ENCODE assay signal across 10 cellular contexts in genomic region chr19:46813570-46814358, GRCh38. TPM values are rescaled to one million over a fixed set of nuclear protein-coding genes. Genes with fewer than 3 reads are reported as not detected.
DNase-seq lines count a peak whose midpoint lies in the region; ATAC-seq and TF ChIP-seq lines count a peak whose summit lies in the region.
"Had no signal": no experiment of that assay in that cellular context is flagged by ENCODE, and none has a peak within 500 bp of the region (broad histone marks: within the 10 kb centered on the region; RNA-seq: fewer than 3 reads in every experiment).

No MANE protein-coding gene starts in this region.

- H3K9me3 ChIP-seq in left ventricle myocardium inferior (replicated peaks) (no peaks in the 10 kb centered on the region), A673 (ENCODE audit: low read depth, low read length, poor library complexity, severe bottlenecking) (no peaks in the 10 kb centered on the region)

- H3K36me3 ChIP-seq in left ventricle myocardium inferior (no peaks in the 10 kb centered on the region), A673 (ENCODE audit: insufficient read depth, low read length, poor library complexity, severe bottlenecking) (no peaks in the 10 kb centered on the region)

- TF ChIP-seq CTCF in VCaP (conservative IDR thresholded peaks at IDR 0.05) (no peak), left ventricle myocardium inferior (IDR thresholded peaks at IDR 0.05; ENCODE audit: borderline replicate concordance) (no peak), A673 (conservative IDR thresholded peaks at IDR 0.05; ENCODE audit: low read depth, low read length) (no peak)

- BruUV-seq in A673 (replicated peaks; lab: Mats Ljungman, UMichigan): no TSS peak

- H3K27ac ChIP-seq in VCaP (peak overlapping the region; percentile 73), left ventricle myocardium inferior (replicated peaks) (peak overlapping the region; percentile 34), A673 (ENCODE audit: low read depth, low read length, poor library complexity, severe bottlenecking) (no peak overlapping the region)

- H3K4me1 ChIP-seq in left ventricle myocardium inferior: peaks cover 12% of the 10 kb centered on the region
- H3K4me1 ChIP-seq in A673 (ENCODE audit: insufficient read depth, low read length, poor library complexity, severe bottlenecking): no peaks in the 10 kb centered on the region

- POLR2A ChIA-PET in A673 (lab: Charles Lee; ENCODE audit: low non-redundant PET): no interaction called here

- H3K27me3 ChIP-seq in left ventricle myocardium inferior (ENCODE audit: low read depth) (no peaks in the 10 kb centered on the region), A673 (replicated peaks; ENCODE audit: insufficient read depth, low read depth, low read length, poor library complexity) (no peaks in the 10 kb centered on the region)

- intact Hi-C loops in left ventricle myocardium inferior (cut with micrococcal nuclease): no loop called here
- intact Hi-C loops in A673 (cut with micrococcal nuclease; ENCODE audit: unreplicated experiment): no loop called here

- CTCF ChIA-PET in A673 (lab: Charles Lee): interaction anchor here (0.7 kb wide), 1 partner anchor 176 kb away, joined by 6 read pairs; no protein-coding TSS in a partner anchor

- H3K4me3 ChIP-seq in left ventricle myocardium inferior: no peak overlapping the region
- no peak overlapping the region for H3K4me3 ChIP-seq in skeletal muscle cell (ENCODE audit: low read depth, low read length)
- H3K4me3 ChIP-seq in A673 (ENCODE audit: low read depth, low read length, poor library complexity, severe bottlenecking): no peak overlapping the region

- ATAC-seq in HG02642 (IDR thresholded peaks at IDR 0.05; ENCODE audit: poor library complexity, unreplicated experiment): no peak

- DNase-seq in HCEC 1CT (peak; percentile 46), left ventricle myocardium inferior (peak; percentile 70), skeletal muscle cell (ENCODE audit: low read depth) (peak; percentile 72), NCI-H187 (lab: John Stamatoyannopoulos, UW) (no peak), UCSD-AML1 (lab: John Stamatoyannopoulos, UW; ENCODE audit: unreplicated experiment) (no peak), A673 (ENCODE audit: low spot score) (no peak)
- DNase-seq: activated T-cell treated with anti-CD3 and anti-CD28 coated beads, Interleukin-2, amount 50 U/mL, for 1 hour; SIG-M5 had no signal

RNA-seq across cellular contexts. Expression of gene SLC1A5, which starts 25.4 kb away (rescaled TPM):
- total RNA-seq in left ventricle myocardium inferior (5.9 TPM), A673 (2021) (283 and 295 TPM in 2 replicates)

RNA-seq across cellular contexts. Expression of gene AP2S1, which starts 36.9 kb away (rescaled TPM):
- 87.3 TPM for total RNA-seq in left ventricle myocardium inferior
- total RNA-seq in A673 (2021): 226 and 241 TPM in 2 replicates

RNA-seq across cellular contexts. Expression of gene ARHGAP35, which starts 47.0 kb away (rescaled TPM):
- total RNA-seq in left ventricle myocardium inferior (75.4 TPM), A673 (2021) (76.5 and 76.7 TPM in 2 replicates)

Comparison
In these comparisons a context has a peak if more than half of its experiments do, and no peak if none do; other contexts are left out.
1. DNase-seq: peak in HCEC 1CT (single experiment), left ventricle myocardium inferior (single experiment) and skeletal muscle cell (single experiment); none in NCI-H187 (0 of 2), UCSD-AML1 (single experiment) and A673 (single experiment).
2. RNA of gene SLC1A5, which starts 25.4 kb away (total RNA-seq): 283 to 295 TPM in A673; 5.9 TPM in left ventricle myocardium inferior (single experiment); every median in the first group is over 10 times any median in the second.